Comparison of ENCODE assay signal across 8 cellular contexts in genomic region chr4:472881-473574, GRCh38. TPM values are rescaled to one million over a fixed set of nuclear protein-coding genes. Genes with fewer than 3 reads are reported as not detected.
DNase-seq lines count a peak whose midpoint lies in the region; ATAC-seq and TF ChIP-seq lines count a peak whose summit lies in the region.

No MANE protein-coding gene starts in this region.

- peak overlapping the region; percentile 85 for H3K4me3 ChIP-seq in CD8-positive, alpha-beta memory T cell (ENCODE audit: low read length)
- peak overlapping the region; percentile 80 to 99 (median 92) for H3K4me3 ChIP-seq in heart right ventricle

- H3K4me1 ChIP-seq in CD8-positive, alpha-beta memory T cell (ENCODE audit: insufficient read depth, low read length), result peaks cover 8% of the 10 kb centered on the region
- peaks cover 0 to 28% (median 10%) of the 10 kb centered on the region in 9 donors for H3K4me1 ChIP-seq in heart right ventricle

- H3K9me3 Mint-ChIP-seq in CD8-positive, alpha-beta memory T cell, result peaks cover 21 to 59% (median 37%) of the 10 kb centered on the region in 5 donors
- peaks cover 26% of the 10 kb centered on the region for H3K9me3 Mint-ChIP-seq in activated B cell treated with CpG ODN at 0.5 μM for 24 hours

- WGBS in heart right ventricle, 2 donors, result 5 to 7% methylated on average over 17 of the region's 17 CpGs

- POLR2A ChIA-PET in CD8-positive, alpha-beta memory T cell (lab: Charles Lee), result interaction anchor here (1.1 to 2.0 kb wide), 5 partner anchors 8 to 201 kb away, joined by 4 to 11 read pairs (median 9); partner anchors contain the start of genes ATP5ME, MYL5 and ZNF141
- POLR2A ChIA-PET in HEK293T (lab: Yijun Ruan, JAX), result interaction anchor here (0.9 to 1.5 kb wide), 6 partner anchors 8 to 201 kb away, joined by 3 to 5 read pairs (median 3); partner anchors contain the start of genes ATP5ME and MYL5
- POLR2A ChIA-PET in activated B cell treated with CpG ODN at 0.5 μM for 24 hours (lab: Charles Lee), result interaction anchor here (1.0 to 2.8 kb wide), 14 partner anchors 8 to 420 kb away, joined by 3 to 20 read pairs (median 7); partner anchors contain the start of genes ATP5ME, MYL5, ZNF141 and ZNF595

- peaks cover 18% of the 10 kb centered on the region for H3K9me3 ChIP-seq in CD8-positive, alpha-beta memory T cell (ENCODE audit: low read length)
- peaks cover 0 to 77% (median 12%) of the 10 kb centered on the region in 11 donors for H3K9me3 ChIP-seq in heart right ventricle

- peaks cover 26 to 70% (median 54%) of the 10 kb centered on the region in 3 donors for H3K36me3 Mint-ChIP-seq in CD8-positive, alpha-beta memory T cell
- peaks cover 60% of the 10 kb centered on the region for H3K36me3 Mint-ChIP-seq in activated B cell treated with CpG ODN at 0.5 μM for 24 hours (ENCODE audit: low read depth)

- DNase-seq in CD8-positive, alpha-beta memory T cell, result no peak
- DNase-seq in HEK293T (ENCODE audit: extremely low spot score) (no peak), activated B cell treated with CpG ODN at 0.5 μM for 24 hours (no peak), heart right ventricle (no peak), putamen (ENCODE audit: low spot score) (peak; percentile 15), SHP77 (lab: John Stamatoyannopoulos, UW) (no peak), SKM-1 (lab: John Stamatoyannopoulos, UW; ENCODE audit: unreplicated experiment) (no peak), NCI-H2081 treated with DMSO at 0.1 percent for 48 hours (lab: John Stamatoyannopoulos, UW) (no peak)

- H3K36me3 ChIP-seq in CD8-positive, alpha-beta memory T cell (ENCODE audit: insufficient read depth, low read length), result peaks cover 31% of the 10 kb centered on the region
- peaks cover 0 to 50% (median 34%) of the 10 kb centered on the region in 9 donors for H3K36me3 ChIP-seq in heart right ventricle

- no peaks in the 10 kb centered on the region for H3K27me3 ChIP-seq in CD8-positive, alpha-beta memory T cell (ENCODE audit: insufficient read depth, low read length, poor library complexity, severe bottlenecking)
- H3K27me3 ChIP-seq in heart right ventricle, result no peaks in the 10 kb centered on the region

- ATAC-seq in activated B cell treated with CpG ODN at 0.5 μM for 24 hours (ENCODE audit: low read depth) (no peak), heart right ventricle (peak in 4 of 8 donors; percentile 20 to 31 (median 26))

- peak overlapping the region; percentile 98 to 100 (median 99) for H3K4me3 Mint-ChIP-seq in CD8-positive, alpha-beta memory T cell
- H3K4me3 Mint-ChIP-seq in activated B cell treated with CpG ODN at 0.5 μM for 24 hours, result peak overlapping the region; percentile 99

- TF ChIP-seq CTCF in activated B cell treated with CpG ODN at 0.5 μM for 24 hours (IDR thresholded peaks at IDR 0.05) (no peak), heart right ventricle (IDR thresholded peaks at IDR 0.05) (no peak)

- H3K4me1 Mint-ChIP-seq in CD8-positive, alpha-beta memory T cell, result peaks cover 39 to 45% (median 44%) of the 10 kb centered on the region in 3 donors
- H3K4me1 Mint-ChIP-seq in activated B cell treated with CpG ODN at 0.5 μM for 24 hours, result peaks cover 34% of the 10 kb centered on the region

- H3K27me3 Mint-ChIP-seq in CD8-positive, alpha-beta memory T cell, result no peaks in the 10 kb centered on the region
- H3K27me3 Mint-ChIP-seq in activated B cell treated with CpG ODN at 0.5 μM for 24 hours, result no peaks in the 10 kb centered on the region

- CTCF ChIA-PET in CD8-positive, alpha-beta memory T cell (lab: Charles Lee), result interaction anchor here (1.0 to 1.3 kb wide), 3 partner anchors 8 to 28 kb away, joined by 4 read pairs; no protein-coding TSS in a partner anchor
- CTCF ChIA-PET in HEK293T (lab: Yijun Ruan, JAX) (no interaction called here), activated B cell treated with CpG ODN at 0.5 μM for 24 hours (lab: Charles Lee) (no interaction called here)

- intact Hi-C loops in activated B cell treated with CpG ODN at 0.5 μM for 24 hours (cut with micrococcal nuclease), result loop anchor here (10.0 kb wide), 1 partner anchor 872 kb away; the partner anchor contains the start of gene UVSSA
- intact Hi-C loops in heart right ventricle (cut with DNase I), result no loop called here

- H3K27ac ChIP-seq in CD8-positive, alpha-beta memory T cell (ENCODE audit: low read depth, low read length), result peak overlapping the region; percentile 92
- peak overlapping the region; percentile 44 to 97 (median 92) for H3K27ac ChIP-seq in heart right ventricle

- H3K27ac Mint-ChIP-seq in CD8-positive, alpha-beta memory T cell, result peak overlapping the region; percentile 96 to 100 (median 99)
- peak overlapping the region; percentile 99 for H3K27ac Mint-ChIP-seq in activated B cell treated with CpG ODN at 0.5 μM for 24 hours

TF ChIP-seq in HEK293T, 16 proteins besides CTCF, POLR2A, EP300 and RAD21:
- no peak for TF ChIP-seq FOXA1 (IDR thresholded peaks at IDR 0.05)
- TF ChIP-seq HDGF (IDR thresholded peaks at IDR 0.05; ENCODE audit: borderline replicate concordance), result no peak
- TF ChIP-seq L3MBTL2 (conservative IDR thresholded peaks at IDR 0.05), result peak; percentile 28; the same call in 1 of the 2 replicates
- no peak for TF ChIP-seq ELF4 (IDR thresholded peaks at IDR 0.05)
TF ChIP-seq in HEK293T: peak in this region for 1.

RNA-seq across cellular contexts. Expression of gene ZNF721, which starts 25.9 kb away (rescaled TPM):
- 10 to 100 TPM; 31.1 to 31.5 TPM for total RNA-seq in CD8-positive, alpha-beta memory T cell
- polyA plus RNA-seq in CD8-positive, alpha-beta memory T cell, result 42.1 TPM
- total RNA-seq in activated B cell treated with CpG ODN at 0.5 μM for 24 hours (51.6 and 57.9 TPM in 2 replicates), heart right ventricle (10 to 100 TPM in 9 of 10 donors, 1 to 10 TPM in 1; 9.9 to 17.6 (median 15.3) TPM)
- polyA plus RNA-seq in heart right ventricle, result 10 to 100 TPM in 1 of 2 donors, 1 to 10 TPM in 1; 4.9 to 11.3 TPM

RNA-seq across cellular contexts. Expression of gene PIGG, which starts 26.0 kb away (rescaled TPM):
- total RNA-seq in CD8-positive, alpha-beta memory T cell, result 10 to 100 TPM; 38.1 to 43.8 TPM
- polyA plus RNA-seq in CD8-positive, alpha-beta memory T cell, result 26.9 TPM
- total RNA-seq in activated B cell treated with CpG ODN at 0.5 μM for 24 hours (73.3 and 82.4 TPM in 2 replicates), heart right ventricle (10 to 100 TPM; 13.2 to 20.4 (median 17.1) TPM)
- polyA plus RNA-seq in heart right ventricle, result 10 to 100 TPM; 12.6 to 49.5 TPM
